Comparison of ENCODE assay signal across 24 cellular contexts in the genomic region with DNA sequence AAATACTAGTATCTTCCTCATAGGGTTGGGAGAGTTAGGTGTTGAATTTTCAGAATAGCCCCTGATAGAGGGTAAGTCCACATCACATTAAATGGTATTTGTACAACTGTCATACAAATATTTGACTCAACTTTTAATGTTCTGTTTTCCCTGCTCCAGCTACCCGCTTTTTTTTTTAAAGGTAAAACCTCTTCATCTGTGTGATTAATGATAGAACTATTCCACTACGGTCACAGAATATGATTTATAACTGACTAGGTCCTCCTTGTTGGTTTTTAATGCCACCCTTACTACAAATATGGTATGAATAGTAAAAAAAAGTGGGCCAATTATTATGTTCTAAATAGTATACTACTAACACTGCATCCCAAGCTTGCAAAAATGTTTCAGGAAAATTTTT. TPM values are rescaled to one million over a fixed set of nuclear protein-coding genes. Genes with fewer than 3 reads are reported as not detected.
"Had no signal": no experiment of that assay in that cellular context is flagged by ENCODE, and none has a peak within 500 bp of the region (broad histone marks: within the 10 kb centered on the region; RNA-seq: fewer than 3 reads in every experiment).

No MANE protein-coding gene starts in this region.

- H3K9me3 ChIP-seq: esophagus muscularis mucosa, gastroesophageal sphincter, lower lobe of right lung, mucosa of descending colon had no signal

- H3K4me1 ChIP-seq: gastroesophageal sphincter, lower lobe of right lung had no signal

- H3K4me1 Mint-ChIP-seq: immature natural killer cell; naive B cell; naive thymus-derived CD8-positive, alpha-beta T cell had no signal

- H3K79me2 ChIP-seq: hepatocyte had no signal

- ATAC-seq: foreskin keratinocyte; gastroesophageal sphincter; left colon; left lobe of liver; lower lobe of right lung; mucosa of descending colon; naive thymus-derived CD8-positive, alpha-beta T cell had no signal

- H3K4me3 ChIP-seq: coronary artery, dorsolateral prefrontal cortex, esophagus muscularis mucosa, gastroesophageal sphincter, heart left ventricle, hepatocyte, left ventricle myocardium inferior, lower lobe of right lung, mucosa of descending colon had no signal

- H3K36me3 ChIP-seq: esophagus muscularis mucosa, gastroesophageal sphincter, heart left ventricle, left ventricle myocardium inferior, lower lobe of right lung had no signal

- DNase-seq: dermis blood vessel endothelial cell; dorsolateral prefrontal cortex; effector CD4-positive, alpha-beta T cell; effector memory CD4-positive, alpha-beta T cell; foreskin keratinocyte; heart left ventricle; hypothalamus; immature natural killer cell; islet precursor cell; kidney; kidney glomerular epithelial cell; left colon; left ventricle myocardium inferior; lower lobe of right lung; mesenchymal stem cell; mucosa of descending colon; naive B cell; naive thymus-derived CD8-positive, alpha-beta T cell had no signal

- H2AFZ ChIP-seq: hepatocyte had no signal

- H3K4me2 ChIP-seq: hepatocyte had no signal

- H3K9me3 Mint-ChIP-seq: immature natural killer cell, mesothelial cell of epicardium had no signal

- H3K27ac Mint-ChIP-seq: immature natural killer cell; mesothelial cell of epicardium; naive thymus-derived CD8-positive, alpha-beta T cell had no signal

- H3K36me3 Mint-ChIP-seq: immature natural killer cell; mesothelial cell of epicardium; naive B cell; naive thymus-derived CD8-positive, alpha-beta T cell had no signal

- H3K27ac ChIP-seq: coronary artery, dorsolateral prefrontal cortex, esophagus muscularis mucosa, foreskin keratinocyte, gastroesophageal sphincter, hepatocyte, lower lobe of right lung had no signal

- H3K27me3 ChIP-seq: dorsolateral prefrontal cortex, esophagus muscularis mucosa, foreskin keratinocyte, gastroesophageal sphincter, heart left ventricle, hepatocyte had no signal

- H3K4me3 Mint-ChIP-seq: immature natural killer cell; mesothelial cell of epicardium; naive B cell; naive thymus-derived CD8-positive, alpha-beta T cell had no signal

RNA-seq across cellular contexts. Expression of a gene that starts 15.6 kb away (rescaled TPM):
- polyA plus RNA-seq: naive thymus-derived CD8-positive, alpha-beta T cell had no signal
